ENCODE assay signal across 10 cellular contexts in the genomic region with DNA sequence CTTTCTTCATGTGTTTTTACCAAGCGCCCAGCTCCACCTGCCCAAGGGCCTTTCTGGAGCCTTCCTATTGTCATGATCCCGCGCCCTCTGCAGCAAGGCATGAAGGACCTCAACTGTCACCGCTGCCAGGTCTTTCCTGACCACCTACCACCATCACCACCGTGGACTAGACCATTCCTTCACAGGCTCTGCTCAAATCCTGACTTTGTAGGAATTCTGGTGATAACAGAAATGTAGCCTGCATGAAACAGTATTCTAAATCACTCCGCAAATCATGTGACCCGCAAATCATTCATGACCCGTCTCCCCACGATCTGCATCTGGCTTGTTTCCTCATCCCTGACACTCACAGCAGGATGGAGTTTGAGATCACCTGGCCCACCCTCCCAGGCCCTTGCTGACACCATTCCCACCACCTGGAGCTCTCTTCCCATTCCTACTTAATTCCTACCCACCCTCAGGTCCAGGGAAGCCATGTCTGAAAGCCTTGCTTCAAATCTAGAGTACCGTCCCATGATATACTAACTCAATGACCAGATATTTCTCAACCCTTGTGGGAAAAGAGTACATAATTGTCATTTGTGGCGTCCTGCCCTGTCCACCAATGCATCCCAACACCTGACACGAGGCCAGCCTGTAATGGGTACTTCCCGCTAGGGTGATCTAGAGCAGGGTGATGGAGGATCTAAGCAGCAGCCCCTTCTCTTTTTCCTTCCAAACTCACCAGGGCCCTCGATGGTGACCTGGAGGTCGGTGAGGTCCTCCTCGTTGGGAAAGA. TPM values are rescaled to one million over a fixed set of nuclear protein-coding genes. Genes with fewer than 3 reads are reported as not detected.
DNase-seq lines count a peak whose midpoint lies in the region; ATAC-seq, FAIRE-seq and TF ChIP-seq lines count a peak whose summit lies in the region.
"Had no signal": no experiment of that assay in that cellular context is flagged by ENCODE, and none has a peak within 500 bp of the region (broad histone marks: within the 10 kb centered on the region; RNA-seq: fewer than 3 reads in every experiment).

No MANE protein-coding gene starts in this region.

- dilution Hi-C loops in keratinocyte (cut with MboI; ENCODE audit: extremely low pct_ligation_motif_present, low sequenced_read_pairs): no loop called here

- H3K36me3 ChIP-seq in keratinocyte (ENCODE audit: control insufficient read depth in 2 of 2, extremely low read depth in 1 of 2, insufficient read depth in 2 of 2, low read length in 2 of 2) (peaks cover 22 to 37% of the 10 kb centered on the region in 2 experiments), tibial artery (peaks cover 16 to 48% (median 44%) of the 10 kb centered on the region in 3 donors)

- no peak for DNase-seq in activated T-cell treated with anti-CD3 and anti-CD28 coated beads, Interleukin-2, amount 50 U/mL, for 4 hours
- DNase-seq in activated T-cell treated with anti-CD3 and anti-CD28 coated beads, Interleukin-2, amount 50 U/mL, for 48 hours: no peak
- DNase-seq in activated T-helper 2 cell treated with anti-CD3 and anti-CD28 coated beads, Interferon-gamma antibody, Interleukin-2, Interleukin-4, amounts not matched to agents 10 μg/mL and 5 μg/mL and 100 μg/mL, durations not matched to agents 14 hours and 24 hours and 36 hours (ENCODE audit: low spot score): no peak
- no peak for DNase-seq in keratinocyte (ENCODE audit: low read depth, low spot score)
- DNase-seq in tibial artery: no peak
- DNase-seq in inferior parietal cortex (ENCODE audit: extremely low spot score): no peak
- no peak for DNase-seq in HUDEP-2 (lab: John Stamatoyannopoulos, UW; ENCODE audit: unreplicated experiment in 76 of 76)
- DNase-seq in NCI-H748 treated with DMSO at 0.1 percent for 48 hours (lab: John Stamatoyannopoulos, UW): no peak
- DNase-seq: left ventricle myocardium superior had no signal

- peaks cover 14% of the 10 kb centered on the region for H4K20me1 ChIP-seq in keratinocyte (ENCODE audit: control insufficient read depth, extremely low read depth, insufficient read depth, low read length)

- peak overlapping the region; percentile 81 for H3K27ac Mint-ChIP-seq in activated T-helper 2 cell treated with anti-CD3 and anti-CD28 coated beads, Interferon-gamma antibody, Interleukin-2, Interleukin-4, amounts not matched to agents 10 μg/mL and 5 μg/mL and 100 μg/mL, durations not matched to agents 14 hours and 24 hours and 36 hours

- H3K79me2 ChIP-seq in keratinocyte (ENCODE audit: control insufficient read depth, insufficient read depth, low read length): peaks cover 45% of the 10 kb centered on the region

- H3K4me3 ChIP-seq in keratinocyte (ENCODE audit: control insufficient read depth in 2 of 3, extremely low read depth in 1 of 3, insufficient read depth in 2 of 3, low read depth in 1 of 3, low read length in 3 of 3): peak overlapping the region; percentile 76 to 87 (median 85)
- H3K4me3 ChIP-seq in tibial artery: peak overlapping the region; percentile 72 to 92

- no peak overlapping the region for H2AFZ ChIP-seq in keratinocyte (ENCODE audit: control insufficient read depth, low read length)

- no peaks in the 10 kb centered on the region for H3K27me3 ChIP-seq in keratinocyte (ENCODE audit: control insufficient read depth, extremely low read depth, insufficient read depth, low read length)
- H3K27me3 ChIP-seq in tibial artery: no peaks in the 10 kb centered on the region

- no peaks in the 10 kb centered on the region for H3K27me3 Mint-ChIP-seq in activated T-cell treated with anti-CD3 and anti-CD28 coated beads, Interleukin-2, amount 50 U/mL, for 4 hours (ENCODE audit: low read depth)
- peaks cover 1% of the 10 kb centered on the region for H3K27me3 Mint-ChIP-seq in activated T-helper 2 cell treated with anti-CD3 and anti-CD28 coated beads, Interferon-gamma antibody, Interleukin-2, Interleukin-4, amounts not matched to agents 10 μg/mL and 5 μg/mL and 100 μg/mL, durations not matched to agents 14 hours and 24 hours and 36 hours (ENCODE audit: low read depth)

- no peaks in the 10 kb centered on the region for H3K9me3 Mint-ChIP-seq in activated T-cell treated with anti-CD3 and anti-CD28 coated beads, Interleukin-2, amount 50 U/mL, for 4 hours
- H3K9me3 Mint-ChIP-seq in activated T-helper 2 cell treated with anti-CD3 and anti-CD28 coated beads, Interferon-gamma antibody, Interleukin-2, Interleukin-4, amounts not matched to agents 10 μg/mL and 5 μg/mL and 100 μg/mL, durations not matched to agents 14 hours and 24 hours and 36 hours: peaks cover 16% of the 10 kb centered on the region

- H3K9ac ChIP-seq in keratinocyte (ENCODE audit: control insufficient read depth, extremely low read depth, insufficient read depth, low read length): peak overlapping the region; percentile 90

- no peak for ATAC-seq in activated T-cell treated with anti-CD3 and anti-CD28 coated beads, Interleukin-2, amount 50 U/mL, for 4 hours

- H3K4me2 ChIP-seq in keratinocyte (ENCODE audit: control insufficient read depth, extremely low read depth, insufficient read depth, low read depth, low read length): peak overlapping the region; percentile 94

- H3K27ac ChIP-seq in keratinocyte (ENCODE audit: control insufficient read depth, insufficient read depth, low read length) (peak overlapping the region; percentile 14), tibial artery (peak overlapping the region in 1 of 2 donors; percentile 97)

- intact Hi-C loops in activated T-helper 2 cell treated with anti-CD3 and anti-CD28 coated beads, Interferon-gamma antibody, Interleukin-2, Interleukin-4, amounts not matched to agents 10 μg/mL and 5 μg/mL and 100 μg/mL, durations not matched to agents 14 hours and 24 hours and 36 hours (cut with micrococcal nuclease): loop anchor here (2.0 kb wide), 1 partner anchor 21 kb away; the partner anchor contains the start of genes RPL28 and TMEM238
- intact Hi-C loops in tibial artery (cut with DNase I; ENCODE audit: low total_unique reads): loop anchor here (10.0 kb wide), 1 partner anchor 229 kb away; no protein-coding TSS in a partner anchor

- no peaks in the 10 kb centered on the region for H3K9me1 ChIP-seq in keratinocyte (ENCODE audit: control insufficient read depth, extremely low read depth, insufficient read depth, low read length)

- TF ChIP-seq CTCF in keratinocyte (optimal IDR thresholded peaks at IDR 0.05 in 1 of 3, IDR thresholded peaks at IDR 0.05 in 1 of 3, conservative IDR thresholded peaks at IDR 0.05 in 1 of 3; ENCODE audit: extremely low read depth in 1 of 3, insufficient read depth in 2 of 3, low read length in 3 of 3) (no peak), tibial artery (IDR thresholded peaks at IDR 0.05) (no peak)

- peaks cover 31% of the 10 kb centered on the region for H3K36me3 Mint-ChIP-seq in activated T-cell treated with anti-CD3 and anti-CD28 coated beads, Interleukin-2, amount 50 U/mL, for 4 hours (ENCODE audit: insufficient read depth)
- peaks cover 64% of the 10 kb centered on the region for H3K36me3 Mint-ChIP-seq in activated T-helper 2 cell treated with anti-CD3 and anti-CD28 coated beads, Interferon-gamma antibody, Interleukin-2, Interleukin-4, amounts not matched to agents 10 μg/mL and 5 μg/mL and 100 μg/mL, durations not matched to agents 14 hours and 24 hours and 36 hours (ENCODE audit: low read depth)

- no peak for FAIRE-seq in keratinocyte (lab: Jason Lieb, UNC)

- H3K4me1 ChIP-seq in keratinocyte (ENCODE audit: control insufficient read depth, extremely low read depth, insufficient read depth, low read length) (peaks cover 20% of the 10 kb centered on the region), tibial artery (peaks cover 8 to 24% (median 16%) of the 10 kb centered on the region in 4 donors)

- H3K4me1 Mint-ChIP-seq in activated T-cell treated with anti-CD3 and anti-CD28 coated beads, Interleukin-2, amount 50 U/mL, for 4 hours (ENCODE audit: low read depth): peaks cover 18% of the 10 kb centered on the region
- peaks cover 23% of the 10 kb centered on the region for H3K4me1 Mint-ChIP-seq in activated T-helper 2 cell treated with anti-CD3 and anti-CD28 coated beads, Interferon-gamma antibody, Interleukin-2, Interleukin-4, amounts not matched to agents 10 μg/mL and 5 μg/mL and 100 μg/mL, durations not matched to agents 14 hours and 24 hours and 36 hours (ENCODE audit: low read depth)

- H3K9me3 ChIP-seq in keratinocyte (ENCODE audit: control insufficient read depth, low read depth, low read length): no peaks in the 10 kb centered on the region
- no peaks in the 10 kb centered on the region for H3K9me3 ChIP-seq in tibial artery

- H3K4me3 Mint-ChIP-seq in activated T-cell treated with anti-CD3 and anti-CD28 coated beads, Interleukin-2, amount 50 U/mL, for 4 hours: peak overlapping the region; percentile 92
- H3K4me3 Mint-ChIP-seq in activated T-helper 2 cell treated with anti-CD3 and anti-CD28 coated beads, Interferon-gamma antibody, Interleukin-2, Interleukin-4, amounts not matched to agents 10 μg/mL and 5 μg/mL and 100 μg/mL, durations not matched to agents 14 hours and 24 hours and 36 hours (ENCODE audit: low read depth): peak overlapping the region; percentile 91

RNA-seq across cellular contexts. Expression of gene UBE2S, which starts 1.3 kb away (rescaled TPM):
- 100 to 1,000 TPM; 226 to 281 (median 237) TPM for total RNA-seq in activated T-cell treated with anti-CD3 and anti-CD28 coated beads, Interleukin-2, amount 50 U/mL, for 4 hours
- total RNA-seq in activated T-helper 2 cell treated with anti-CD3 and anti-CD28 coated beads, Interferon-gamma antibody, Interleukin-2, Interleukin-4, amounts not matched to agents 10 μg/mL and 5 μg/mL and 100 μg/mL, durations not matched to agents 14 hours and 24 hours and 36 hours: 210 and 220 TPM in 2 replicates
- 22.1 to 42.3 TPM (median 31.8 TPM) in 3 replicates for polyA plus RNA-seq in keratinocyte
- polyA plus RNA-seq in keratinocyte (2011; ENCODE audit: low read depth): 15.8 TPM
- 22.8 and 36.7 TPM in 2 replicates for polyA plus RNA-seq in keratinocyte (2011; cell fraction: cytosol; rRNA removed)
- 17.6 and 18.6 TPM in 2 replicates for polyA plus RNA-seq in keratinocyte (2011; cell fraction: nucleus; rRNA removed)
- 10.3 and 46.1 TPM in 2 replicates for polyA plus RNA-seq in keratinocyte (2012; ENCODE audit: low replicate concordance)
- polyA minus RNA-seq in keratinocyte: 13.1 to 95.6 TPM (median 17.0 TPM) in 3 replicates
- 92.3 TPM for polyA minus RNA-seq in keratinocyte (2011; cell fraction: cytosol; rRNA and poly(A)+ RNA removed)
- polyA minus RNA-seq in keratinocyte (2011; cell fraction: nucleus; rRNA and poly(A)+ RNA removed): 7.1 and 14.1 TPM in 2 replicates

RNA-seq across cellular contexts. Expression of gene RPL28, which starts 20.5 kb away (rescaled TPM):
- 1,000 to 10,000 TPM; 3,242 to 3,402 (median 3,363) TPM for total RNA-seq in activated T-cell treated with anti-CD3 and anti-CD28 coated beads, Interleukin-2, amount 50 U/mL, for 4 hours
- total RNA-seq in activated T-helper 2 cell treated with anti-CD3 and anti-CD28 coated beads, Interferon-gamma antibody, Interleukin-2, Interleukin-4, amounts not matched to agents 10 μg/mL and 5 μg/mL and 100 μg/mL, durations not matched to agents 14 hours and 24 hours and 36 hours: 2,206 and 2,207 TPM in 2 replicates
- 282 to 1,011 TPM (median 432 TPM) in 3 replicates for polyA plus RNA-seq in keratinocyte
- polyA plus RNA-seq in keratinocyte (2011; ENCODE audit: low read depth): 1,408 TPM
- 386 and 941 TPM in 2 replicates for polyA plus RNA-seq in keratinocyte (2011; cell fraction: cytosol; rRNA removed)
- polyA plus RNA-seq in keratinocyte (2011; cell fraction: nucleus; rRNA removed): 156 and 225 TPM in 2 replicates
- 1,660 and 2,244 TPM in 2 replicates for polyA plus RNA-seq in keratinocyte (2012; ENCODE audit: low replicate concordance)
- 421 to 920 TPM (median 581 TPM) in 3 replicates for polyA minus RNA-seq in keratinocyte
- 2,342 TPM for polyA minus RNA-seq in keratinocyte (2011; cell fraction: cytosol; rRNA and poly(A)+ RNA removed)
- polyA minus RNA-seq in keratinocyte (2011; cell fraction: nucleus; rRNA and poly(A)+ RNA removed): 93.7 and 95.8 TPM in 2 replicates

RNA-seq across cellular contexts. Expression of gene TMEM238, which starts 22.2 kb away (rescaled TPM):
- total RNA-seq in activated T-cell treated with anti-CD3 and anti-CD28 coated beads, Interleukin-2, amount 50 U/mL, for 4 hours: 1 to 10 TPM; 6.1 to 8.8 (median 8.4) TPM
- 7.9 and 10.5 TPM in 2 replicates for total RNA-seq in activated T-helper 2 cell treated with anti-CD3 and anti-CD28 coated beads, Interferon-gamma antibody, Interleukin-2, Interleukin-4, amounts not matched to agents 10 μg/mL and 5 μg/mL and 100 μg/mL, durations not matched to agents 14 hours and 24 hours and 36 hours
- polyA plus RNA-seq in keratinocyte: 0.23 to 0.31 TPM (median 0.24 TPM) in 3 replicates
- 1.7 TPM for polyA plus RNA-seq in keratinocyte (2011; ENCODE audit: low read depth)
- 0.08 TPM in 1 of 2 replicates, not detected in the other for polyA plus RNA-seq in keratinocyte (2011; cell fraction: cytosol; rRNA removed)
- not detected in 2 replicates for polyA plus RNA-seq in keratinocyte (2011; cell fraction: nucleus; rRNA removed)
- polyA plus RNA-seq in keratinocyte (2012; ENCODE audit: low replicate concordance): 1.1 and 1.7 TPM in 2 replicates
- 0.33 TPM in 1 of 3 replicates, not detected in the others for polyA minus RNA-seq in keratinocyte
- polyA minus RNA-seq in keratinocyte (2011; cell fraction: cytosol; rRNA and poly(A)+ RNA removed): 4.8 TPM
- 0.42 TPM in 1 of 2 replicates, not detected in the other for polyA minus RNA-seq in keratinocyte (2011; cell fraction: nucleus; rRNA and poly(A)+ RNA removed)

RNA-seq across cellular contexts. Expression of gene TMEM190, which starts 29.7 kb away (rescaled TPM):
- not detected for total RNA-seq in activated T-cell treated with anti-CD3 and anti-CD28 coated beads, Interleukin-2, amount 50 U/mL, for 4 hours
- total RNA-seq in activated T-helper 2 cell treated with anti-CD3 and anti-CD28 coated beads, Interferon-gamma antibody, Interleukin-2, Interleukin-4, amounts not matched to agents 10 μg/mL and 5 μg/mL and 100 μg/mL, durations not matched to agents 14 hours and 24 hours and 36 hours: not detected in 2 replicates
- 0.19 TPM in 1 of 3 replicates, not detected in the others for polyA plus RNA-seq in keratinocyte
- polyA plus RNA-seq in keratinocyte (2011; ENCODE audit: low read depth): not detected
- polyA plus RNA-seq in keratinocyte (2011; cell fraction: cytosol; rRNA removed): not detected in 2 replicates
- 0.55 and 0.79 TPM in 2 replicates for polyA plus RNA-seq in keratinocyte (2011; cell fraction: nucleus; rRNA removed)
- polyA plus RNA-seq in keratinocyte (2012; ENCODE audit: low replicate concordance): not detected in 2 replicates
- not detected in 3 replicates for polyA minus RNA-seq in keratinocyte
- not detected for polyA minus RNA-seq in keratinocyte (2011; cell fraction: cytosol; rRNA and poly(A)+ RNA removed)
- polyA minus RNA-seq in keratinocyte (2011; cell fraction: nucleus; rRNA and poly(A)+ RNA removed): not detected in 2 replicates
- total RNA-seq: Daoy, left ventricle myocardium superior had no signal

RNA-seq across cellular contexts. Expression of gene IL11, which starts 36.0 kb away (rescaled TPM):
- under 1 TPM; 0.18 to 0.46 (median 0.35) TPM for total RNA-seq in activated T-cell treated with anti-CD3 and anti-CD28 coated beads, Interleukin-2, amount 50 U/mL, for 4 hours
- total RNA-seq in activated T-helper 2 cell treated with anti-CD3 and anti-CD28 coated beads, Interferon-gamma antibody, Interleukin-2, Interleukin-4, amounts not matched to agents 10 μg/mL and 5 μg/mL and 100 μg/mL, durations not matched to agents 14 hours and 24 hours and 36 hours: 0.25 and 0.32 TPM in 2 replicates
- polyA plus RNA-seq in keratinocyte: 1.6 to 5.1 TPM (median 2.2 TPM) in 3 replicates
- polyA plus RNA-seq in keratinocyte (2011; ENCODE audit: low read depth): 0.56 TPM
- polyA plus RNA-seq in keratinocyte (2011; cell fraction: cytosol; rRNA removed): 1.4 and 2.0 TPM in 2 replicates
- 9.3 and 11.9 TPM in 2 replicates for polyA plus RNA-seq in keratinocyte (2011; cell fraction: nucleus; rRNA removed)
- polyA plus RNA-seq in keratinocyte (2012; ENCODE audit: low replicate concordance): 3.4 TPM in 2 replicates
- polyA minus RNA-seq in keratinocyte: 0.86 to 1.4 TPM (median 1.2 TPM) in 3 replicates
- 1.5 TPM for polyA minus RNA-seq in keratinocyte (2011; cell fraction: cytosol; rRNA and poly(A)+ RNA removed)
- polyA minus RNA-seq in keratinocyte (2011; cell fraction: nucleus; rRNA and poly(A)+ RNA removed): 1.4 and 4.1 TPM in 2 replicates
- total RNA-seq: left ventricle myocardium superior had no signal
